8 cellular contexts compared by ENCODE assay signal in genomic region chr5:174327317-174327864, GRCh38.
DNase-seq lines count a peak whose midpoint lies in the region; ATAC-seq, FAIRE-seq and TF ChIP-seq lines count a peak whose summit lies in the region.

No MANE protein-coding gene starts in this region.

- TF ChIP-seq CTCF in pancreas (IDR thresholded peaks at IDR 0.05) = peak; percentile 50 to 68 (median 59)

- peaks cover 0 to 6% (median 3%) of the 10 kb centered on the region in 4 donors for H3K27me3 ChIP-seq in pancreas

- H3K36me3 ChIP-seq in pancreas = no peaks in the 10 kb centered on the region

- H3K36me3 Mint-ChIP-seq in activated CD4-positive, alpha-beta memory T cell treated with anti-CD3 and anti-CD28 coated beads, Interleukin-2, amount 10 ng/mL, durations not matched to agents 7 days and 5 days (ENCODE audit: low read depth) = no peaks in the 10 kb centered on the region

- peak; percentile 53 for ATAC-seq in HG03039 (IDR thresholded peaks at IDR 0.05; ENCODE audit: unreplicated experiment)
- peak; percentile 75 to 83 (median 80) for ATAC-seq in pancreas
- no peak for ATAC-seq in HG03520 (IDR thresholded peaks at IDR 0.05; ENCODE audit: unreplicated experiment)

- POLR2A ChIA-PET in activated CD4-positive, alpha-beta memory T cell treated with anti-CD3 and anti-CD28 coated beads, Interleukin-2, amount 10 ng/mL, durations not matched to agents 7 days and 5 days (lab: Charles Lee) = no interaction called here

- WGBS in pancreas, 2 donors = 39 to 41% methylated on average over 10 of the region's 10 CpGs

- CTCF ChIA-PET in activated CD4-positive, alpha-beta memory T cell treated with anti-CD3 and anti-CD28 coated beads, Interleukin-2, amount 10 ng/mL, durations not matched to agents 7 days and 5 days (lab: Charles Lee) = interaction anchor here (0.6 to 1.3 kb wide), 8 partner anchors 8 to 467 kb away, joined by 3 to 8 read pairs (median 4); no protein-coding TSS in a partner anchor

- H3K4me3 Mint-ChIP-seq in activated CD4-positive, alpha-beta memory T cell treated with anti-CD3 and anti-CD28 coated beads, Interleukin-2, amount 10 ng/mL, durations not matched to agents 7 days and 5 days = no peak overlapping the region

- peaks cover 7% of the 10 kb centered on the region for H3K27me3 Mint-ChIP-seq in activated CD4-positive, alpha-beta memory T cell treated with anti-CD3 and anti-CD28 coated beads, Interleukin-2, amount 10 ng/mL, durations not matched to agents 7 days and 5 days

- H3K27ac Mint-ChIP-seq in activated CD4-positive, alpha-beta memory T cell treated with anti-CD3 and anti-CD28 coated beads, Interleukin-2, amount 10 ng/mL, durations not matched to agents 7 days and 5 days = no peak overlapping the region

- intact Hi-C loops in pancreas (cut with DNase I) = no loop called here

- no peaks in the 10 kb centered on the region for H3K4me1 Mint-ChIP-seq in activated CD4-positive, alpha-beta memory T cell treated with anti-CD3 and anti-CD28 coated beads, Interleukin-2, amount 10 ng/mL, durations not matched to agents 7 days and 5 days

- H3K4me3 ChIP-seq in pancreas = no peak overlapping the region

- no peaks in the 10 kb centered on the region for H3K9me3 Mint-ChIP-seq in activated CD4-positive, alpha-beta memory T cell treated with anti-CD3 and anti-CD28 coated beads, Interleukin-2, amount 10 ng/mL, durations not matched to agents 7 days and 5 days

- no peaks in the 10 kb centered on the region for H3K4me1 ChIP-seq in pancreas

- no peak overlapping the region for H3K27ac ChIP-seq in pancreas

- peak; percentile 74 for DNase-seq in GM03348 (ENCODE audit: low spot score)
- DNase-seq in NCI-H748 treated with DMSO at 0.1 percent for 48 hours (lab: John Stamatoyannopoulos, UW) = peak; percentile 90
- DNase-seq in activated CD4-positive, alpha-beta memory T cell treated with anti-CD3 and anti-CD28 coated beads, Interleukin-2, amount 10 ng/mL, durations not matched to agents 7 days and 5 days = peak; percentile 58
- peak; percentile 27 for DNase-seq in fibroblast of peridontal ligament (ENCODE audit: extremely low read depth)
- peak; percentile 31 to 83 (median 63) for DNase-seq in pancreas
- DNase-seq in effector CD8-positive, alpha-beta T cell (lab: John Stamatoyannopoulos, UW) = no peak

- no peaks in the 10 kb centered on the region for H3K9me3 ChIP-seq in pancreas

- FAIRE-seq in pancreas (lab: Jason Lieb, UNC) = no peak
